In the genomic region with DNA sequence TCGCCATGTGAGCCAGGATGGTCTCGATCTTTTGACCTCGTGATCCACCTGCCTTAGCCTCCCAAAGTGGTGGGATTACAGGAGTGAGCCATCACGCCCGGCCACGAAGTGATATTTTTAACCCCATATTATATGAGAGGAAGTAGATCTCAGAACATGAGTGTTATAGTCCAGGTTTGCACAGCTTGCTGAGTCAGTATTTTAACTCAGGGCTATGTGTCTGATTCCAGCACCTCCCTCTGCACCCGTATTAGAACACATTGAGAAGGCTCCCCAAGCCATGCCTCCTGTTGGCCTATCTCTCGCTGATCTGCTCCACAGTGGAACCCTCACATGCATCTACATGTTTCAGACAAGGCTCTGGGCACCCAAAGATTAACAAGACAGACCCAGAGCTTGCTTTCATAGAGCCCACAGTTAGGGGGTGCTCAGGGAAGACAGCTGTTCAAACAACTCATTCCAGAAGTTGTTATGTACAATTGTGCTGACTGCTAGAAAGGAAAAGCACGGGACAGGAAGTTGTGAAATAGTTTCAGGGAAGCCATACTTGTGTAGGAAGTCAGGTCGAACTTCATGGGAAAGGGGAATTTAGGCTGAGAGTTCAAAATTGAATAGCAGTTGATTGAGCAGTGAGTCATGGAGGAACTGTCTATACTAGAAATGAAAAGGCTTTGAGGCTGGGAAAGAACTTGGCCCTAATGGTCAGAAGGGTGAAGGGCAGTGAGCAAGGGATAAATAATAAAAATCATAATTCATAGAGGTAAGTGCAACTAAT, we compare ENCODE assay signal across 10 cellular contexts. TPM values are rescaled to one million over a fixed set of nuclear protein-coding genes. Genes with fewer than 3 reads are reported as not detected.
A peak's percentile ranks its signal among the peaks of the same experiment; 100 is the strongest.
DNase-seq lines count a peak whose midpoint lies in the region; ATAC-seq, FAIRE-seq and TF ChIP-seq lines count a peak whose summit lies in the region.
"Had no signal": no experiment of that assay in that cellular context is flagged by ENCODE, and none has a peak within 500 bp of the region (broad histone marks: within the 10 kb centered on the region; RNA-seq: fewer than 3 reads in every experiment).

No MANE protein-coding gene starts in this region.

- H3K36me3 Mint-ChIP-seq in activated naive CD4-positive, alpha-beta T cell treated with anti-CD3 and anti-CD28 coated beads, Interleukin-2, amount 50 U/mL, for 72 hours: no peaks in the 10 kb centered on the region
- H3K36me3 Mint-ChIP-seq: natural killer cell had no signal

- no peak for TF ChIP-seq CTCF in brain microvascular endothelial cell (IDR thresholded peaks at IDR 0.05; ENCODE audit: low read depth, low read length, missing control alignments)
- TF ChIP-seq CTCF in D721Med (IDR thresholded peaks at IDR 0.05; ENCODE audit: insufficient read depth, missing control alignments): no peak

- H3K4me3 ChIP-seq in brain microvascular endothelial cell (ENCODE audit: low read depth, low read length): no peak overlapping the region

- no peaks in the 10 kb centered on the region for H3K36me3 ChIP-seq in brain microvascular endothelial cell (replicated peaks)

- H3K27ac ChIP-seq in brain microvascular endothelial cell: no peak overlapping the region
- H3K27ac ChIP-seq: C4-2B had no signal

- no peak for FAIRE-seq in urothelium cell line (lab: Jason Lieb, UNC)
- FAIRE-seq in D721Med (lab: Jason Lieb, UNC): no peak

- no peaks in the 10 kb centered on the region for H3K27me3 ChIP-seq in brain microvascular endothelial cell (replicated peaks)

- no peak for DNase-seq in activated naive CD4-positive, alpha-beta T cell treated with anti-CD3 and anti-CD28 coated beads, Interleukin-2, amount 50 U/mL, for 72 hours (ENCODE audit: low spot score in 2 of 2)
- DNase-seq in activated naive CD4-positive, alpha-beta T cell treated with anti-CD3 and anti-CD28 coated beads, Interleukin-2, amount 50 U/mL, for 16 hours: no peak
- peak; percentile 49 for DNase-seq in brain microvascular endothelial cell
- DNase-seq in lung microvascular endothelial cell (ENCODE audit: low read depth in 2 of 2): peak; percentile 91 to 98
- peak; percentile 16 for DNase-seq in urothelium cell line (ENCODE audit: low spot score)
- no peak for DNase-seq in D721Med (ENCODE audit: insufficient read length, low spot score)
- DNase-seq: natural killer cell had no signal

- no peaks in the 10 kb centered on the region for H3K9me3 Mint-ChIP-seq in activated naive CD4-positive, alpha-beta T cell treated with anti-CD3 and anti-CD28 coated beads, Interleukin-2, amount 50 U/mL, for 72 hours
- H3K9me3 Mint-ChIP-seq: natural killer cell had no signal

- in situ Hi-C loops in brain microvascular endothelial cell (cut with HindIII; ENCODE audit: low pct_ligation_motif_present, low sequenced_read_pairs): no loop called here

- no peak overlapping the region for H3K27ac Mint-ChIP-seq in activated naive CD4-positive, alpha-beta T cell treated with anti-CD3 and anti-CD28 coated beads, Interleukin-2, amount 50 U/mL, for 72 hours

- peak; percentile 63 to 85 for ATAC-seq in activated naive CD4-positive, alpha-beta T cell treated with anti-CD3 and anti-CD28 coated beads, Interleukin-2, amount 50 U/mL, for 72 hours
- ATAC-seq in HG02763 (IDR thresholded peaks at IDR 0.05; ENCODE audit: unreplicated experiment): no peak
- no peak for ATAC-seq in HG03108 (IDR thresholded peaks at IDR 0.05; ENCODE audit: unreplicated experiment)

RNA-seq across cellular contexts. Expression of a gene that starts 49.3 kb away (rescaled TPM):
- 10 to 100 TPM; 40.0 to 58.4 TPM for total RNA-seq in activated naive CD4-positive, alpha-beta T cell treated with anti-CD3 and anti-CD28 coated beads, Interleukin-2, amount 50 U/mL, for 72 hours
- total RNA-seq in lung microvascular endothelial cell: 22.2 and 24.2 TPM in 2 replicates

Comparison
In these comparisons a context has a peak if more than half of its experiments do, and no peak if none do; other contexts are left out.
1. ATAC-seq: peak in activated naive CD4-positive, alpha-beta T cell treated with anti-CD3 and anti-CD28 coated beads, Interleukin-2, amount 50 U/mL, for 72 hours (2 of 2); none in HG02763 (single experiment) and HG03108 (single experiment).
2. DNase-seq: peak in brain microvascular endothelial cell (single experiment), lung microvascular endothelial cell (2 of 2) and urothelium cell line (single experiment); none in activated naive CD4-positive, alpha-beta T cell treated with anti-CD3 and anti-CD28 coated beads, Interleukin-2, amount 50 U/mL, for 72 hours (0 of 2), activated naive CD4-positive, alpha-beta T cell treated with anti-CD3 and anti-CD28 coated beads, Interleukin-2, amount 50 U/mL, for 16 hours (single experiment) and D721Med (single experiment).